ENCODE assay signal across 1 cellular context in genomic region chr7:79453558-79454324, GRCh38.
TF ChIP-seq lines count a peak whose summit lies in the region.

TSS of gene MAGI2 (minus strand) at chr7:79453667. CDS start at chr7:79453320, 347 bp downstream.

TF ChIP-seq in HepG2, 621 proteins besides CTCF, POLR2A, EP300 and RAD21 (continued from another document and continues in another):
- TF ChIP-seq ZNF329 (CRISPR knock-in tag; IDR thresholded peaks at IDR 0.05; ENCODE audit: low read depth) (0 out of 2 replicates have a peak, but pooled peaks have one; percentile 39), ZNF839 (CRISPR knock-in tag; IDR thresholded peaks at IDR 0.05; ENCODE audit: borderline replicate concordance) (0 out of 2 replicates have a peak, but pooled peaks have one; percentile 37), NCOA1 (CRISPR knock-in tag; IDR thresholded peaks at IDR 0.05) (peak; percentile 44; the same call in 1 of the 2 replicates), ZNF646 (CRISPR knock-in tag; IDR thresholded peaks at IDR 0.05) (peak; percentile 90), IKZF4 (CRISPR knock-in tag; IDR thresholded peaks at IDR 0.05; ENCODE audit: borderline replicate concordance, low read depth, not compliant biosample characterization) (no peak), STAG1 (CRISPR knock-in tag; IDR thresholded peaks at IDR 0.05) (no peak), ZNF335 (CRISPR knock-in tag; IDR thresholded peaks at IDR 0.05) (no peak), CENPX (CRISPR knock-in tag; IDR thresholded peaks at IDR 0.05) (no peak), ZNF564 (CRISPR knock-in tag; IDR thresholded peaks at IDR 0.05) (0 out of 2 replicates have a peak, but pooled peaks have one; percentile 23), NR2F1 (CRISPR knock-in tag; IDR thresholded peaks at IDR 0.05) (no peak), NFIC (IDR thresholded peaks at IDR 0.05; ENCODE audit: low read length) (no peak), GLI4 (CRISPR knock-in tag; IDR thresholded peaks at IDR 0.05; ENCODE audit: borderline replicate concordance) (no peak), NFYC (CRISPR knock-in tag; IDR thresholded peaks at IDR 0.05) (no peak), ZSCAN9 (CRISPR knock-in tag; IDR thresholded peaks at IDR 0.05; ENCODE audit: borderline replicate concordance) (no peak), CREB3 (CRISPR knock-in tag; IDR thresholded peaks at IDR 0.05) (no peak), ZNF317 (CRISPR knock-in tag; IDR thresholded peaks at IDR 0.05) (no peak; the same call in none of the 2 replicates), ZC3H13 (CRISPR knock-in tag; IDR thresholded peaks at IDR 0.05) (no peak), ZBTB34 (CRISPR knock-in tag; IDR thresholded peaks at IDR 0.05) (peak; percentile 67), FOXA3 (CRISPR knock-in tag; IDR thresholded peaks at IDR 0.05) (no peak), ZNF816 (CRISPR knock-in tag; IDR thresholded peaks at IDR 0.05; ENCODE audit: borderline replicate concordance) (0 out of 2 replicates have a peak, but pooled peaks have one; percentile 41), TCF7 (IDR thresholded peaks at IDR 0.05; ENCODE audit: low read depth) (no peak), SKI (IDR thresholded peaks at IDR 0.05; ENCODE audit: partially characterized antibody) (no peak), TBX2 (CRISPR knock-in tag; IDR thresholded peaks at IDR 0.05; ENCODE audit: borderline replicate concordance) (peak; percentile 51; the same call in 1 of the 2 replicates), USF2 (IDR thresholded peaks at IDR 0.05; ENCODE audit: low read depth, low read length) (no peak), USF2 (CRISPR knock-in tag; IDR thresholded peaks at IDR 0.05; ENCODE audit: borderline replicate concordance) (peak; percentile 18; the same call in 1 of the 2 replicates), FOSL1 (CRISPR knock-in tag; IDR thresholded peaks at IDR 0.05; ENCODE audit: borderline replicate concordance) (no peak), KMT2B (CRISPR knock-in tag; IDR thresholded peaks at IDR 0.05) (no peak; the same call in 1 of the 2 replicates), ZNF121 (CRISPR knock-in tag; IDR thresholded peaks at IDR 0.05) (no peak; the same call in 1 of the 2 replicates), SRSF9 (IDR thresholded peaks at IDR 0.05; ENCODE audit: borderline replicate concordance, insufficient read depth, low read depth, low read length, poor library complexity, severe bottlenecking) (no peak), KDM4B (CRISPR knock-in tag; IDR thresholded peaks at IDR 0.05) (no peak), CBX5 (CRISPR knock-in tag; IDR thresholded peaks at IDR 0.05; ENCODE audit: borderline replicate concordance) (no peak; the same call in 1 of the 2 replicates), ZNF407 (CRISPR knock-in tag; IDR thresholded peaks at IDR 0.05; ENCODE audit: not compliant biosample characterization) (no peak), ZGPAT (CRISPR knock-in tag; IDR thresholded peaks at IDR 0.05) (peak; percentile 69; the same call in 1 of the 2 replicates), SOX6 (IDR thresholded peaks at IDR 0.05) (no peak), SOX6 (CRISPR knock-in tag; IDR thresholded peaks at IDR 0.05) (peak; percentile 48; the same call in 1 of the 2 replicates), FOXM1 (CRISPR knock-in tag; IDR thresholded peaks at IDR 0.05) (no peak), PTBP1 (IDR thresholded peaks at IDR 0.05; ENCODE audit: low read depth, low read length, poor library complexity, severe bottlenecking) (no peak), EEA1 (CRISPR knock-in tag; IDR thresholded peaks at IDR 0.05; ENCODE audit: borderline replicate concordance) (no peak), MIXL1 (CRISPR knock-in tag; IDR thresholded peaks at IDR 0.05) (no peak), TCF12 (IDR thresholded peaks at IDR 0.05) (no peak), TCF12 (CRISPR knock-in tag; IDR thresholded peaks at IDR 0.05) (peak; percentile 22; the same call in 1 of the 2 replicates), ATAD3A (CRISPR knock-in tag; IDR thresholded peaks at IDR 0.05) (no peak), DPF2 (CRISPR knock-in tag; IDR thresholded peaks at IDR 0.05; ENCODE audit: borderline replicate concordance, low read depth) (no peak), ZNF672 (CRISPR knock-in tag; IDR thresholded peaks at IDR 0.05) (no peak; the same call in 1 of the 2 replicates), RAD51 (IDR thresholded peaks at IDR 0.05; ENCODE audit: borderline replicate concordance) (no peak)
